In the genomic region with DNA sequence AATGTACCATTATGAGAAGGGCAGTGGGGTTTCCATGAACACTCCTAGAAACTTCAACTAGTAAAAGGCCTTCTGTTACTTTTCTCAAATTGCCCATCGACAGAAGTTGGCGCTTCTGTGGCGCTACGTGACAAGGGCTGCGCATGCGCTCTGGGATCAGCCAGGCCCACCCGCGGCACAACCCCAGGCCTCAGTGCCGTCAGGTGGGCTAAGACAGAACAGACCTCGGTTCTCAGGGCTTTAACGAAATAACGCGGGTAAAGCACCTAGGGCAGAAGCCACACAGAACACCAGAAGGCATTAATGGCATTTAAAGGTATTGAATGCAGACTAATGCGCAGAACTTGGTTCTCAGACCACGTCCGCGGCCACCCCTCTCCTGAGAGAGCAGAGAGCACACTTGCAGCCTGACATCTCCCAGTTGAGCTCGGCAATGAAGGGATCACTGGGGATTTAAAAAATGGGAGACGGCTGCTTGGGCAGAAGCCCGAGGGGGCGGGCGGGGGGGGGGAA, we compare ENCODE assay signal across 8 cellular contexts.
DNase-seq lines count a peak whose midpoint lies in the region; ATAC-seq and TF ChIP-seq lines count a peak whose summit lies in the region.

No MANE protein-coding gene starts in this region.

- H3K79me2 ChIP-seq in mesendoderm (ENCODE audit: control insufficient read depth, insufficient read depth, low read length), result no peaks in the 10 kb centered on the region

- H3K4me1 ChIP-seq in endocrine pancreas (ENCODE audit: control insufficient read depth, insufficient read depth, low read length) (no peaks in the 10 kb centered on the region), mesendoderm (ENCODE audit: control insufficient read depth, low read depth, low read length) (no peaks in the 10 kb centered on the region)

- no peak overlapping the region for H4K8ac ChIP-seq in mesendoderm (ENCODE audit: low read depth, low read length)

- H3K4me2 ChIP-seq in mesendoderm (ENCODE audit: low read length), result peak overlapping the region; percentile 61

- H4K5ac ChIP-seq in mesendoderm (ENCODE audit: low read length), result no peak overlapping the region

- H3K56ac ChIP-seq in mesendoderm (ENCODE audit: low read length), result peak overlapping the region; percentile 74

- H3K18ac ChIP-seq in mesendoderm (ENCODE audit: low read length), result peak overlapping the region; percentile 28

- no peaks in the 10 kb centered on the region for H3K36me3 ChIP-seq in endocrine pancreas (ENCODE audit: control insufficient read depth, insufficient read depth, low read length)
- no peaks in the 10 kb centered on the region for H3K36me3 ChIP-seq in mesendoderm (ENCODE audit: control insufficient read depth, insufficient read depth, low read length)

- no peak overlapping the region for H2BK120ac ChIP-seq in mesendoderm (ENCODE audit: low read depth, low read length)

- H3K27ac ChIP-seq in 22Rv1 (peak overlapping the region; percentile 86), mesendoderm (ENCODE audit: low read depth, low read length) (no peak overlapping the region)

- H3K4ac ChIP-seq in mesendoderm (ENCODE audit: low read depth, low read length), result no peak overlapping the region

- H3K4me3 ChIP-seq in endocrine pancreas (ENCODE audit: control insufficient read depth, insufficient read depth, low read length), result peak overlapping the region; percentile 71
- peak overlapping the region; percentile 38 for H3K4me3 ChIP-seq in mesendoderm (ENCODE audit: low read length)

- H3K27me3 ChIP-seq in endocrine pancreas (ENCODE audit: control insufficient read depth, insufficient read depth, low read length) (no peaks in the 10 kb centered on the region), mesendoderm (ENCODE audit: insufficient read depth, low read length, poor library complexity) (no peaks in the 10 kb centered on the region)

- peak; percentile 26 for ATAC-seq in GM18873 (IDR thresholded peaks at IDR 0.05; ENCODE audit: low FRiP score, unreplicated experiment)
- ATAC-seq in HG03175 (IDR thresholded peaks at IDR 0.05; ENCODE audit: unreplicated experiment), result peak; percentile 30

- H3K23ac ChIP-seq in mesendoderm (ENCODE audit: low read length), result no peak overlapping the region

- peak; percentile 17 for DNase-seq in NCI-H524 treated with DMSO at 0.1 percent for 48 hours (lab: John Stamatoyannopoulos, UW)
- DNase-seq in activated CD8-positive, alpha-beta memory T cell treated with anti-CD3 and anti-CD28 coated beads, Interleukin-2, amount 50 U/mL, for 1 hour (ENCODE audit: extremely low read depth), result peak; percentile 49
- peak; percentile 81 for DNase-seq in mesendoderm
- DNase-seq in stimulated activated CD8-positive, alpha-beta memory T cell treated with anti-CD3 and anti-CD28 coated beads, Interleukin-15, amount 100 ng/mL, for 1 hour (ENCODE audit: low read depth), result peak; percentile 64

- no peak overlapping the region for H2BK15ac ChIP-seq in mesendoderm (replicated peaks; ENCODE audit: low read depth)

- no peak overlapping the region for H2AK5ac ChIP-seq in mesendoderm (ENCODE audit: low read length)

- H3K79me1 ChIP-seq in mesendoderm (ENCODE audit: low read length), result no peaks in the 10 kb centered on the region

- TF ChIP-seq CTCF in 22Rv1 (IDR thresholded peaks at IDR 0.05), result no peak

- peak overlapping the region; percentile 93 for H3K9ac ChIP-seq in endocrine pancreas (ENCODE audit: control insufficient read depth, insufficient read depth, low read length)
- H3K9ac ChIP-seq in mesendoderm (ENCODE audit: low read length), result peak overlapping the region; percentile 60

- no peaks in the 10 kb centered on the region for H3K9me3 ChIP-seq in endocrine pancreas (ENCODE audit: control insufficient read depth, low read length)

- no peak overlapping the region for H2BK5ac ChIP-seq in mesendoderm (ENCODE audit: low read length)

- WGBS in mesendoderm (ENCODE audit: extremely low coverage, insufficient coverage, low lambda C conversion rate), result no CpG with 5 or more reads among the region's 22 CpGs

Comparison
In these comparisons a context has a peak if more than half of its experiments do, and no peak if none do; other contexts are left out.
1. DNase-seq: peak in every context shown above with its lines; median percentile 81 in mesendoderm; 64 in stimulated activated CD8-positive, alpha-beta memory T cell treated with anti-CD3 and anti-CD28 coated beads, Interleukin-15, amount 100 ng/mL, for 1 hour; 49 in activated CD8-positive, alpha-beta memory T cell treated with anti-CD3 and anti-CD28 coated beads, Interleukin-2, amount 50 U/mL, for 1 hour; 17 in NCI-H524 treated with DMSO at 0.1 percent for 48 hours.